Comparison of ENCODE assay signal across 1 cellular context in the genomic region with DNA sequence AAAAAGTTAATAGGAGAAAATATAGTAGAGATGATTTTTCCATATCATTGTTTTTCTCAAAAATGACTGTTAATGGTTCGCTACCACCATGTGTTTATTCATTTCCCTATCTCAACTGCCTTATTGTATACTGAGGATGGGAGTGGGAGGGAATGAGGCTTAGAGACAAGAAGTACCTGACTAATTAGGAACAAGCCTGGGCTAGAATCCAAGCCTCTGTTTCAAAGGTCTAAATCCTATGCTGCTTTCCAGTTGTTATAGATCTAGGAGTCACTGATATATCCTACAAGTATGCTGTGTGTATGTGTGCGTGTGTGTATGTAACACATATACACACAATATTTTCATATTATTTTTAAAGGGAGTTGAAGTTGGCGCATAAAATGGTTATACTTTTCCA.
TF ChIP-seq lines count a peak whose summit lies in the region.

No MANE protein-coding gene starts in this region.

TF ChIP-seq in HepG2, 621 proteins besides CTCF, POLR2A, EP300 and RAD21 (continued from another document):
- TF ChIP-seq, protein P1, sequence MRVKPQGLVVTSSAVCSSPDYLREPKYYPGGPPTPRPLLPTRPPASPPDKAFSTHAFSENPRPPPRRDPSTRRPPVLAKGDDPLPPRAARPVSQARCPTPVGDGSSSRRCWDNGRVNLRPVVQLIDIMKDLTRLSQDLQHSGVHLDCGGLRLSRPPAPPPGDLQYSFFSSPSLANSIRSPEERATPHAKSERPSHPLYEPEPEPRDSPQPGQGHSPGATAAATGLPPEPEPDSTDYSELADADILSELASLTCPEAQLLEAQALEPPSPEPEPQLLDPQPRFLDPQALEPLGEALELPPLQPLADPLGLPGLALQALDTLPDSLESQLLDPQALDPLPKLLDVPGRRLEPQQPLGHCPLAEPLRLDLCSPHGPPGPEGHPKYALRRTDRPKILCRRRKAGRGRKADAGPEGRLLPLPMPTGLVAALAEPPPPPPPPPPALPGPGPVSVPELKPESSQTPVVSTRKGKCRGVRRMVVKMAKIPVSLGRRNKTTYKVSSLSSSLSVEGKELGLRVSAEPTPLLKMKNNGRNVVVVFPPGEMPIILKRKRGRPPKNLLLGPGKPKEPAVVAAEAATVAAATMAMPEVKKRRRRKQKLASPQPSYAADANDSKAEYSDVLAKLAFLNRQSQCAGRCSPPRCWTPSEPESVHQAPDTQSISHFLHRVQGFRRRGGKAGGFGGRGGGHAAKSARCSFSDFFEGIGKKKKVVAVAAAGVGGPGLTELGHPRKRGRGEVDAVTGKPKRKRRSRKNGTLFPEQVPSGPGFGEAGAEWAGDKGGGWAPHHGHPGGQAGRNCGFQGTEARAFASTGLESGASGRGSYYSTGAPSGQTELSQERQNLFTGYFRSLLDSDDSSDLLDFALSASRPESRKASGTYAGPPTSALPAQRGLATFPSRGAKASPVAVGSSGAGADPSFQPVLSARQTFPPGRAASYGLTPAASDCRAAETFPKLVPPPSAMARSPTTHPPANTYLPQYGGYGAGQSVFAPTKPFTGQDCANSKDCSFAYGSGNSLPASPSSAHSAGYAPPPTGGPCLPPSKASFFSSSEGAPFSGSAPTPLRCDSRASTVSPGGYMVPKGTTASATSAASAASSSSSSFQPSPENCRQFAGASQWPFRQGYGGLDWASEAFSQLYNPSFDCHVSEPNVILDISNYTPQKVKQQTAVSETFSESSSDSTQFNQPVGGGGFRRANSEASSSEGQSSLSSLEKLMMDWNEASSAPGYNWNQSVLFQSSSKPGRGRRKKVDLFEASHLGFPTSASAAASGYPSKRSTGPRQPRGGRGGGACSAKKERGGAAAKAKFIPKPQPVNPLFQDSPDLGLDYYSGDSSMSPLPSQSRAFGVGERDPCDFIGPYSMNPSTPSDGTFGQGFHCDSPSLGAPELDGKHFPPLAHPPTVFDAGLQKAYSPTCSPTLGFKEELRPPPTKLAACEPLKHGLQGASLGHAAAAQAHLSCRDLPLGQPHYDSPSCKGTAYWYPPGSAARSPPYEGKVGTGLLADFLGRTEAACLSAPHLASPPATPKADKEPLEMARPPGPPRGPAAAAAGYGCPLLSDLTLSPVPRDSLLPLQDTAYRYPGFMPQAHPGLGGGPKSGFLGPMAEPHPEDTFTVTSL (CRISPR knock-in tag; IDR thresholded peaks at IDR 0.05; ENCODE audit: borderline replicate concordance), result no peak
- no peak for TF ChIP-seq ATRX (CRISPR knock-in tag; IDR thresholded peaks at IDR 0.05; ENCODE audit: borderline replicate concordance)
- TF ChIP-seq, protein P2, sequence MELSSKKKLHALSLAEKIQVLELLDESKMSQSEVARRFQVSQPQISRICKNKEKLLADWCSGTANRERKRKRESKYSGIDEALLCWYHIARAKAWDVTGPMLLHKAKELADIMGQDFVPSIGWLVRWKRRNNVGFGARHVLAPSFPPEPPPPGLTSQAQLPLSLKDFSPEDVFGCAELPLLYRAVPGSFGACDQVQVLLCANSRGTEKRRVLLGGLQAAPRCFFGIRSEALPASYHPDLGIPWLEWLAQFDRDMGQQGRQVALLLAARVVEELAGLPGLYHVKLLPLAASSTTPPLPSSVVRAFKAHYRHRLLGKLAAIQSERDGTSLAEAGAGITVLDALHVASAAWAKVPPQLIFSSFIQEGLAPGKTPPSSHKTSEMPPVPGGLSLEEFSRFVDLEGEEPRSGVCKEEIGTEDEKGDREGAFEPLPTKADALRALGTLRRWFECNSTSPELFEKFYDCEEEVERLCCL (CRISPR knock-in tag; IDR thresholded peaks at IDR 0.05; ENCODE audit: borderline replicate concordance), result no peak
- no peak for TF ChIP-seq MAZ (IDR thresholded peaks at IDR 0.05; ENCODE audit: borderline replicate concordance, low read depth, low read length)
- no peak for TF ChIP-seq MAZ (CRISPR knock-in tag; IDR thresholded peaks at IDR 0.05; ENCODE audit: low read depth)
- TF ChIP-seq ZNF207 (IDR thresholded peaks at IDR 0.05; ENCODE audit: borderline replicate concordance), result no peak
- TF ChIP-seq ZSCAN21 (CRISPR knock-in tag; IDR thresholded peaks at IDR 0.05; ENCODE audit: borderline replicate concordance), result no peak
